8 cellular contexts compared by ENCODE assay signal in the genomic region with DNA sequence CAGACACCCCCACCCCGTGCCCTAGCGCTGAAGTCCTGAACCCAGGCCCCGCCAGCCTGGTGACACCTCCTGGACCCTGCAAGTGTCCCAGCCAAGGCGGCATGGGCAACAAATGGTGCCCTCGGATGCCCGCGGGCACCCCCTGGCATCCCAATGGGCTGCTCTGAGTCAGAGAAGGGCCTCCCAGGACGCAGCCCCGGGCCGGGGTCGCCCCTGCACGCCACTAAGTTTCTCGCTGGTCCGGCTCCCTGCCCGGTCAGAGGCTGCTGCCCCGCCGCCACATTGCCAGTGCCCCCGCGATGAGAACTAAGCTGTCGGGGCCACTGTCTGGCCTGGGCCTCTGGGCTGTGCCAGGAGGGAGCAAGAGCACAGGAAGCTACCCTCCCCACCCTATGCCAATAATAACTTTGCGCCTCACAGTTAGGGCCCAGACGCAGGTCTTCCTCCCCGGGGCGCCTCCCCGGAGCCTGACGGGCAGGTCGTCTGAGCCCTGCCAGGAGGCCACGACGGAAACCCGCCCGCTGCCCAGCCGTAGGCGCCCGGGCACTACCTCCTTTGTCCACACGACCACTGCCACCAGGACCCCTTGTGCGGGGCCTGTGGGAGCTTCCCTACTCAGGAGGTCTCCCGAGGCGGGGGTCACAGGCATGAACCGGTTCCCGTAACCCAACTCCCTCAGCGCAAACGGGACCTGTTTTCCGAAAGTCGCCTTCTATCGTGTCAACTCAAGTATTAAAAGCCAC. TPM values are rescaled to one million over a fixed set of nuclear protein-coding genes. Genes with fewer than 3 reads are reported as not detected.
DNase-seq lines count a peak whose midpoint lies in the region; ATAC-seq lines count a peak whose summit lies in the region.

No MANE protein-coding gene starts in this region.

- no peaks in the 10 kb centered on the region for H3K27me3 Mint-ChIP-seq in CD4-positive, CD25-positive, alpha-beta regulatory T cell
- peaks cover 43% of the 10 kb centered on the region for H3K27me3 Mint-ChIP-seq in activated naive CD4-positive, alpha-beta T cell treated with anti-CD3 and anti-CD28 coated beads, Interleukin-2, amount 10 ng/mL, durations not matched to agents 7 days and 5 days

- peaks cover 55% of the 10 kb centered on the region for H3K4me1 ChIP-seq in CD4-positive, CD25-positive, alpha-beta regulatory T cell (ENCODE audit: control insufficient read depth, insufficient read depth, low read length, poor library complexity, severe bottlenecking)

- peak; percentile 27 to 88 (median 64) for DNase-seq in CD4-positive, CD25-positive, alpha-beta regulatory T cell
- DNase-seq in Jurkat, Clone E6-1 (ENCODE audit: low read depth, low spot score), result peak; percentile 21
- DNase-seq in activated naive CD4-positive, alpha-beta T cell treated with anti-CD3 and anti-CD28 coated beads, Interleukin-2, amount 10 ng/mL, durations not matched to agents 7 days and 5 days, result peak; percentile 67
- peak; percentile 67 for DNase-seq in stimulated activated CD8-positive, alpha-beta memory T cell treated with anti-CD3 and anti-CD28 coated beads, Interleukin-4, amount 100 ng/mL, for 48 hours
- no peak for DNase-seq in hepatic stellate cell (ENCODE audit: low spot score)

- peaks cover 4 to 42% (median 19%) of the 10 kb centered on the region in 4 donors for H3K4me1 Mint-ChIP-seq in CD4-positive, CD25-positive, alpha-beta regulatory T cell
- H3K4me1 Mint-ChIP-seq in activated naive CD4-positive, alpha-beta T cell treated with anti-CD3 and anti-CD28 coated beads, Interleukin-2, amount 10 ng/mL, durations not matched to agents 7 days and 5 days, result peaks cover 35% of the 10 kb centered on the region

- H3K27ac Mint-ChIP-seq in CD4-positive, CD25-positive, alpha-beta regulatory T cell, result peak overlapping the region; percentile 80 to 96 (median 92)
- H3K27ac Mint-ChIP-seq in activated naive CD4-positive, alpha-beta T cell treated with anti-CD3 and anti-CD28 coated beads, Interleukin-2, amount 10 ng/mL, durations not matched to agents 7 days and 5 days, result peak overlapping the region; percentile 92

- CTCF ChIA-PET in activated naive CD4-positive, alpha-beta T cell treated with anti-CD3 and anti-CD28 coated beads, Interleukin-2, amount 10 ng/mL, durations not matched to agents 7 days and 5 days (lab: Charles Lee), result no interaction called here

- no peak for ATAC-seq in CD4-positive, CD25-positive, alpha-beta regulatory T cell (ENCODE audit: low read depth in 2 of 2)
- ATAC-seq in esophagus mucosa, result no peak
- ATAC-seq in GM19395 (IDR thresholded peaks at IDR 0.05; ENCODE audit: unreplicated experiment), result no peak

- no peaks in the 10 kb centered on the region for H3K9me3 ChIP-seq in CD4-positive, CD25-positive, alpha-beta regulatory T cell (ENCODE audit: control insufficient read depth in 2 of 2, low read length in 2 of 2)
- no peaks in the 10 kb centered on the region for H3K9me3 ChIP-seq in iPS-18c (ENCODE audit: control insufficient read depth, insufficient read depth, low read length)

- peak overlapping the region; percentile 93 to 98 (median 96) for H3K4me3 Mint-ChIP-seq in CD4-positive, CD25-positive, alpha-beta regulatory T cell
- H3K4me3 Mint-ChIP-seq in activated naive CD4-positive, alpha-beta T cell treated with anti-CD3 and anti-CD28 coated beads, Interleukin-2, amount 10 ng/mL, durations not matched to agents 7 days and 5 days, result peak overlapping the region; percentile 89

- H3K36me3 Mint-ChIP-seq in CD4-positive, CD25-positive, alpha-beta regulatory T cell, result no peaks in the 10 kb centered on the region
- H3K36me3 Mint-ChIP-seq in activated naive CD4-positive, alpha-beta T cell treated with anti-CD3 and anti-CD28 coated beads, Interleukin-2, amount 10 ng/mL, durations not matched to agents 7 days and 5 days, result no peaks in the 10 kb centered on the region

- H3K4me3 ChIP-seq in CD4-positive, CD25-positive, alpha-beta regulatory T cell (ENCODE audit: low read depth, low read length), result peak overlapping the region; percentile 67
- peak overlapping the region; percentile 55 for H3K4me3 ChIP-seq in Jurkat, Clone E6-1 (ENCODE audit: low read length)
- H3K4me3 ChIP-seq in iPS-18c (ENCODE audit: insufficient read depth, low read depth, low read length), result peak overlapping the region; percentile 60

- H3K27me3 ChIP-seq in CD4-positive, CD25-positive, alpha-beta regulatory T cell (ENCODE audit: control insufficient read depth, insufficient read depth, low read length), result no peaks in the 10 kb centered on the region

- H3K36me3 ChIP-seq in CD4-positive, CD25-positive, alpha-beta regulatory T cell (ENCODE audit: control insufficient read depth, insufficient read depth, low read length), result no peaks in the 10 kb centered on the region

- peak overlapping the region; percentile 74 for H3K27ac ChIP-seq in CD4-positive, CD25-positive, alpha-beta regulatory T cell (ENCODE audit: insufficient read depth, low read length, poor library complexity, severe bottlenecking)

- no peaks in the 10 kb centered on the region for H3K9me3 Mint-ChIP-seq in CD4-positive, CD25-positive, alpha-beta regulatory T cell
- H3K9me3 Mint-ChIP-seq in activated naive CD4-positive, alpha-beta T cell treated with anti-CD3 and anti-CD28 coated beads, Interleukin-2, amount 10 ng/mL, durations not matched to agents 7 days and 5 days, result no peaks in the 10 kb centered on the region

RNA-seq across cellular contexts. Expression of a gene that starts 1.4 kb away (rescaled TPM):
- total RNA-seq in CD4-positive, CD25-positive, alpha-beta regulatory T cell, result 30.2 TPM
- under 1 TPM; 0.07 to 0.41 (median 0.13) TPM for polyA plus RNA-seq in CD4-positive, CD25-positive, alpha-beta regulatory T cell
- polyA plus RNA-seq in Jurkat, Clone E6-1 (2012; ENCODE audit: insufficient read depth, insufficient read length), result 2.0 TPM
- 3.2 TPM for total RNA-seq in esophagus mucosa
